In genomic region chrX:57417827-57418226, GRCh38 we compare ENCODE assay signal across 21 cellular contexts.
DNase-seq lines count a peak whose midpoint lies in the region; ATAC-seq and TF ChIP-seq lines count a peak whose summit lies in the region.
"Had no signal": no experiment of that assay in that cellular context is flagged by ENCODE, and none has a peak within 500 bp of the region (broad histone marks: within the 10 kb centered on the region; RNA-seq: fewer than 3 reads in every experiment).

No MANE protein-coding gene starts in this region.

- H2BK12ac ChIP-seq in trophoblast cell (ENCODE audit: low read length): no peak overlapping the region

- H3K79me1 ChIP-seq in trophoblast cell (ENCODE audit: low read length): no peaks in the 10 kb centered on the region

- BruUV-seq in PC-3 (replicated peaks; lab: Mats Ljungman, UMichigan): no TSS peak

- WGBS in trophoblast cell (ENCODE audit: extremely low coverage, insufficient coverage, insufficient read length): no CpG with 5 or more reads among the region's 4 CpGs

- intact Hi-C loops in PC-3 (cut with micrococcal nuclease): loop anchor here (10.0 kb wide), 1 partner anchor 63 kb away; no protein-coding TSS in a partner anchor

- no peak for TF ChIP-seq CTCF in PC-3 (conservative IDR thresholded peaks at IDR 0.05; ENCODE audit: low read depth, low read length)

- peak; percentile 39 for DNase-seq in activated CD8-positive, alpha-beta memory T cell treated with anti-CD3 and anti-CD28 coated beads, Interleukin-2, amount 10 ng/mL, durations not matched to agents 7 days and 5 days
- DNase-seq in activated CD8-positive, alpha-beta memory T cell treated with anti-CD3 and anti-CD28 coated beads, Interleukin-2, amount 50 U/mL, for 48 hours: no peak
- DNase-seq in PC-3 (peak; percentile 11), EL (no peak), trophoblast cell (no peak)
- no peak for DNase-seq in stimulated activated effector memory CD8-positive, alpha-beta T cell treated with anti-CD3 and anti-CD28 coated beads, Interleukin-12 subunit alpha, Interleukin-12 subunit beta, amount 100 ng/mL, for 72 hours (ENCODE audit: low spot score in 2 of 2)
- DNase-seq: AML-193; C1 segment of cervical spinal cord; CD8-positive, alpha-beta T cell; DMS53; NCI-H1092 treated with DMSO at 0.1 percent for 48 hours; NCI-H1436 treated with DMSO at 0.1 percent for 48 hours; NCI-H2029 treated with DMSO at 0.1 percent for 48 hours; NCI-H2171; NCI-H345; NCI-H774; Right ventricle myocardium superior; SW 1271 had no signal

- no peaks in the 10 kb centered on the region for H3K9me2 ChIP-seq in PC-3 (replicated peaks; ENCODE audit: low read length)

- H3K27me3 ChIP-seq in HUES48 (ENCODE audit: control insufficient read depth, insufficient read depth, low read length) (no peaks in the 10 kb centered on the region), PC-3 (ENCODE audit: low read length) (no peaks in the 10 kb centered on the region), trophoblast cell (ENCODE audit: insufficient read depth, low read length) (no peaks in the 10 kb centered on the region)

- H3K9ac ChIP-seq in HUES48 (ENCODE audit: low read depth, low read length) (no peak overlapping the region), PC-3 (ENCODE audit: low read length) (no peak overlapping the region), trophoblast cell (ENCODE audit: low read length) (no peak overlapping the region)

- H3K27me3 Mint-ChIP-seq in activated CD8-positive, alpha-beta memory T cell treated with anti-CD3 and anti-CD28 coated beads, Interleukin-2, amount 10 ng/mL, durations not matched to agents 7 days and 5 days: no peaks in the 10 kb centered on the region

- no peak overlapping the region for H2AK5ac ChIP-seq in trophoblast cell (ENCODE audit: low read length)

- POLR2A ChIA-PET in PC-3 (lab: Charles Lee; ENCODE audit: unreplicated experiment): no interaction called here

- H3K4me1 Mint-ChIP-seq in activated CD8-positive, alpha-beta memory T cell treated with anti-CD3 and anti-CD28 coated beads, Interleukin-2, amount 10 ng/mL, durations not matched to agents 7 days and 5 days: no peaks in the 10 kb centered on the region
- H3K4me1 Mint-ChIP-seq in stimulated activated effector memory CD8-positive, alpha-beta T cell treated with anti-CD3 and anti-CD28 coated beads, Interleukin-12 subunit alpha, Interleukin-12 subunit beta, amount 100 ng/mL, for 72 hours: no peaks in the 10 kb centered on the region

- no peak for ATAC-seq in activated CD8-positive, alpha-beta memory T cell treated with anti-CD3 and anti-CD28 coated beads, Interleukin-2, amount 10 ng/mL, durations not matched to agents 7 days and 5 days
- ATAC-seq in PC-3: peak; percentile 59; the same call in 1 of the 2 replicates
- peak; percentile 53 for ATAC-seq in stimulated activated effector memory CD8-positive, alpha-beta T cell treated with anti-CD3 and anti-CD28 coated beads, Interleukin-12 subunit alpha, Interleukin-12 subunit beta, amount 100 ng/mL, for 72 hours
- no peak for ATAC-seq in HG03135 (IDR thresholded peaks at IDR 0.05; ENCODE audit: unreplicated experiment)
- ATAC-seq: CD8-positive, alpha-beta T cell; HCT116 had no signal

- H2BK5ac ChIP-seq in trophoblast cell (ENCODE audit: low read depth, low read length, poor library complexity): no peak overlapping the region

- H2BK120ac ChIP-seq in trophoblast cell (ENCODE audit: insufficient read depth, low read length, poor library complexity): no peak overlapping the region

- H3K9me3 ChIP-seq in HUES48 (ENCODE audit: control insufficient read depth, insufficient read depth, low read length) (peaks cover 17% of the 10 kb centered on the region), PC-3 (ENCODE audit: low read length) (no peaks in the 10 kb centered on the region), trophoblast cell (ENCODE audit: insufficient read depth, low read depth, low read length) (no peaks in the 10 kb centered on the region)

- H3K79me2 ChIP-seq in PC-3 (ENCODE audit: low read length) (no peaks in the 10 kb centered on the region), trophoblast cell (ENCODE audit: control insufficient read depth, insufficient read depth, low read length, poor library complexity) (no peaks in the 10 kb centered on the region)

- no peaks in the 10 kb centered on the region for H4K20me1 ChIP-seq in PC-3 (ENCODE audit: low read length)

- H4K12ac ChIP-seq in trophoblast cell (ENCODE audit: low read depth, low read length): no peak overlapping the region

- H3K9me3 Mint-ChIP-seq in activated CD8-positive, alpha-beta memory T cell treated with anti-CD3 and anti-CD28 coated beads, Interleukin-2, amount 10 ng/mL, durations not matched to agents 7 days and 5 days (ENCODE audit: low read depth): peaks cover 8% of the 10 kb centered on the region
- peaks cover 9% of the 10 kb centered on the region for H3K9me3 Mint-ChIP-seq in stimulated activated effector memory CD8-positive, alpha-beta T cell treated with anti-CD3 and anti-CD28 coated beads, Interleukin-12 subunit alpha, Interleukin-12 subunit beta, amount 100 ng/mL, for 72 hours

- H4K91ac ChIP-seq in trophoblast cell (ENCODE audit: low read depth, low read length): no peak overlapping the region

- no peak overlapping the region for H2AFZ ChIP-seq in PC-3 (ENCODE audit: low read length)
- H2AFZ ChIP-seq in trophoblast cell (ENCODE audit: insufficient read depth, low read length, poor library complexity): no peak overlapping the region

- H3K27ac ChIP-seq in HUES48 (ENCODE audit: low read depth, low read length): peak overlapping the region; percentile 51
- H3K27ac ChIP-seq in PC-3 (ENCODE audit: low read length): no peak overlapping the region
- H3K27ac ChIP-seq in trophoblast cell (ENCODE audit: low read depth, low read length): no peak overlapping the region

- H3K36me3 Mint-ChIP-seq in activated CD8-positive, alpha-beta memory T cell treated with anti-CD3 and anti-CD28 coated beads, Interleukin-2, amount 10 ng/mL, durations not matched to agents 7 days and 5 days: peaks cover 5% of the 10 kb centered on the region
- H3K36me3 Mint-ChIP-seq in stimulated activated effector memory CD8-positive, alpha-beta T cell treated with anti-CD3 and anti-CD28 coated beads, Interleukin-12 subunit alpha, Interleukin-12 subunit beta, amount 100 ng/mL, for 72 hours: no peaks in the 10 kb centered on the region

- no peak overlapping the region for H3K14ac ChIP-seq in trophoblast cell (ENCODE audit: low read length)

- H3F3A ChIP-seq in PC-3 (ENCODE audit: low read length, unreplicated experiment): no peaks in the 10 kb centered on the region

- H3K4me1 ChIP-seq in HUES48 (ENCODE audit: control insufficient read depth, insufficient read depth, low read length) (no peaks in the 10 kb centered on the region), PC-3 (ENCODE audit: insufficient read depth, low read length) (no peaks in the 10 kb centered on the region), trophoblast cell (ENCODE audit: control insufficient read depth in 1 of 2, insufficient read depth in 2 of 2, low read length in 2 of 2) (peaks cover 0 to 1% of the 10 kb centered on the region in 2 experiments)

- no peak overlapping the region for H3K4me2 ChIP-seq in PC-3 (ENCODE audit: low read length)
- H3K4me2 ChIP-seq in trophoblast cell (ENCODE audit: low read length): no peak overlapping the region

- no peak overlapping the region for H3K4me3 Mint-ChIP-seq in activated CD8-positive, alpha-beta memory T cell treated with anti-CD3 and anti-CD28 coated beads, Interleukin-2, amount 10 ng/mL, durations not matched to agents 7 days and 5 days
- no peak overlapping the region for H3K4me3 Mint-ChIP-seq in stimulated activated effector memory CD8-positive, alpha-beta T cell treated with anti-CD3 and anti-CD28 coated beads, Interleukin-12 subunit alpha, Interleukin-12 subunit beta, amount 100 ng/mL, for 72 hours
- H3K4me3 Mint-ChIP-seq: CD8-positive, alpha-beta T cell had no signal

- no peak overlapping the region for H4K8ac ChIP-seq in trophoblast cell (ENCODE audit: low read depth, low read length)

- H3K36me3 ChIP-seq in HUES48 (ENCODE audit: control insufficient read depth, insufficient read depth, low read length) (no peaks in the 10 kb centered on the region), PC-3 (ENCODE audit: low read depth, low read length) (no peaks in the 10 kb centered on the region), trophoblast cell (ENCODE audit: control insufficient read depth in 1 of 2, insufficient read depth in 2 of 2, low read length in 2 of 2) (no peaks in the 10 kb centered on the region)

- CTCF ChIA-PET in activated CD8-positive, alpha-beta memory T cell treated with anti-CD3 and anti-CD28 coated beads, Interleukin-2, amount 10 ng/mL, durations not matched to agents 7 days and 5 days (lab: Charles Lee): no interaction called here
- CTCF ChIA-PET in PC-3 (lab: Charles Lee): no interaction called here

- H3K23ac ChIP-seq in trophoblast cell (ENCODE audit: low read length): no peak overlapping the region

- H3K4me3 ChIP-seq in HUES48 (ENCODE audit: low read depth, low read length) (no peak overlapping the region), PC-3 (ENCODE audit: low read length) (no peak overlapping the region), trophoblast cell (ENCODE audit: low read depth, low read length) (no peak overlapping the region)

- H3K18ac ChIP-seq in trophoblast cell (ENCODE audit: low read length): no peak overlapping the region

- H3K27ac Mint-ChIP-seq in activated CD8-positive, alpha-beta memory T cell treated with anti-CD3 and anti-CD28 coated beads, Interleukin-2, amount 10 ng/mL, durations not matched to agents 7 days and 5 days: no peak overlapping the region
- H3K27ac Mint-ChIP-seq in stimulated activated effector memory CD8-positive, alpha-beta T cell treated with anti-CD3 and anti-CD28 coated beads, Interleukin-12 subunit alpha, Interleukin-12 subunit beta, amount 100 ng/mL, for 72 hours: no peak overlapping the region
- H3K27ac Mint-ChIP-seq: CD8-positive, alpha-beta T cell had no signal

- no peak overlapping the region for H3K4ac ChIP-seq in trophoblast cell (ENCODE audit: low read depth, low read length)

Comparison
In these comparisons a context has a peak if more than half of its experiments do, and no peak if none do; other contexts are left out.
1. DNase-seq: peak in activated CD8-positive, alpha-beta memory T cell treated with anti-CD3 and anti-CD28 coated beads, Interleukin-2, amount 10 ng/mL, durations not matched to agents 7 days and 5 days (single experiment) and PC-3 (single experiment); none in activated CD8-positive, alpha-beta memory T cell treated with anti-CD3 and anti-CD28 coated beads, Interleukin-2, amount 50 U/mL, for 48 hours (single experiment), stimulated activated effector memory CD8-positive, alpha-beta T cell treated with anti-CD3 and anti-CD28 coated beads, Interleukin-12 subunit alpha, Interleukin-12 subunit beta, amount 100 ng/mL, for 72 hours (0 of 2), EL (single experiment) and trophoblast cell (0 of 2).
2. ATAC-seq: peak in PC-3 (single experiment) and stimulated activated effector memory CD8-positive, alpha-beta T cell treated with anti-CD3 and anti-CD28 coated beads, Interleukin-12 subunit alpha, Interleukin-12 subunit beta, amount 100 ng/mL, for 72 hours (single experiment); none in activated CD8-positive, alpha-beta memory T cell treated with anti-CD3 and anti-CD28 coated beads, Interleukin-2, amount 10 ng/mL, durations not matched to agents 7 days and 5 days (single experiment) and HG03135 (single experiment).